ENCODE assay signal across 9 cellular contexts in the genomic region with DNA sequence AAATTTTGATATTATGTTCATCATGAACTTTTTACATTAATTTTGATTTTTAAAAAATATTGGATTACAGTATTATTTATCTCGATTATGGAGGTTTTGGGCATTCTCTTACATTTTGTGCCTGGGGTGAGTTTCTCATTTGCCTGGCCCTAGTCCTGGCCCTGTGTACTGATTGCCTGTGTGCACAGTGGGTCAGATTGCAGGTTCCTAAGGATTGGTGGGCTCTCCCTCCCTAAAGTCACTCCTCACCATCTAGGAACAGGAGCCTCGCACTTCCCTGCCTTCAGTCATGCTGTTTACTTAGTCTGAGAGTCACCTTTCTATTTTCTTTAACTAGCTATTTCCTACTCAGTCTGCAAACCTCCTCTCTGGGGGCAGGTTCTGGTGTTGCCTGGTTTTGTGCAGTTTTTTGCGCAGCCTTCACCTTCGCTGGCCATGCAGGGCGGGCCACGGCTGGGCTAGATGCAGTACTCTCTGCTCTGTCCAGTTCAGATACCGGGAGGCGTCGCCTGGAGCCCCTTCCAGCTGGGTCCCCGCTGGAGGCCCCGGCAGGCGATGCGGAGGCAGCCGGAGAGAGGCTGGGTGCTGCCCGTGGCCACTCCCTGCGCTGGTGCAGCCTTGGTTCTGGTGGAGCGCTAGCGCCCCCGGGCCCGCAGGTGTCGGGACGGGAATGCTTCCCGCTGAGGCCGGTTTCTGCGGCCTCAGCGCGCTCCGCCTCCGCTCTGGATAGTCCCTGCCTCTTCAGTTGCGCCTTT. TPM values are rescaled to one million over a fixed set of nuclear protein-coding genes. Genes with fewer than 3 reads are reported as not detected.
DNase-seq lines count a peak whose midpoint lies in the region; ATAC-seq, FAIRE-seq and TF ChIP-seq lines count a peak whose summit lies in the region.
"Had no signal": no experiment of that assay in that cellular context is flagged by ENCODE, and none has a peak within 500 bp of the region (broad histone marks: within the 10 kb centered on the region; RNA-seq: fewer than 3 reads in every experiment).

No MANE protein-coding gene starts in this region.

- TF ChIP-seq EP300 in A549 (IDR thresholded peaks at IDR 0.05), result no peak

- H3K9me3 ChIP-seq in A549, result no peaks in the 10 kb centered on the region
- no peaks in the 10 kb centered on the region for H3K9me3 ChIP-seq in tibial artery

- H3K27ac ChIP-seq in A549, result peak overlapping the region in 1 of 2 experiments; percentile 66; a peak in 2 of 6 replicates
- H3K27ac ChIP-seq in tibial artery, result no peak overlapping the region

- no peaks in the 10 kb centered on the region for H3K9me3 Mint-ChIP-seq in activated T-cell treated with anti-CD3 and anti-CD28 coated beads, Interleukin-2, amount 50 U/mL, for 24 hours
- H3K9me3 Mint-ChIP-seq in neural crest cell, result no peaks in the 10 kb centered on the region

- intact Hi-C loops in tibial artery (cut with DNase I; ENCODE audit: low total_unique reads), result no loop called here

- ATAC-seq in A549 (peak; percentile 100), GM18502 (IDR thresholded peaks at IDR 0.05; ENCODE audit: poor library complexity, unreplicated experiment) (peak; percentile 55)

- H3K27me3 Mint-ChIP-seq in activated T-cell treated with anti-CD3 and anti-CD28 coated beads, Interleukin-2, amount 50 U/mL, for 24 hours, result peaks cover 83% of the 10 kb centered on the region
- H3K27me3 Mint-ChIP-seq in neural crest cell (ENCODE audit: low read depth), result peaks cover 76% of the 10 kb centered on the region

- no peak for FAIRE-seq in A549 (lab: Jason Lieb, UNC)

- H3K4me1 ChIP-seq in A549 (peaks cover 6% of the 10 kb centered on the region; the same call in 1 of the 3 replicates), tibial artery (peaks cover 0 to 9% (median 3%) of the 10 kb centered on the region in 4 donors)

- TF ChIP-seq RAD21 in A549 (conservative IDR thresholded peaks at IDR 0.05 in 1 of 2, IDR thresholded peaks at IDR 0.05 in 1 of 2), result peak; percentile 54 to 80

- H3K4me2 ChIP-seq in A549, result peak overlapping the region; percentile 80

- no peaks in the 10 kb centered on the region for H3K36me3 Mint-ChIP-seq in activated T-cell treated with anti-CD3 and anti-CD28 coated beads, Interleukin-2, amount 50 U/mL, for 24 hours (ENCODE audit: low read depth)
- H3K36me3 Mint-ChIP-seq in neural crest cell (ENCODE audit: low read depth), result no peaks in the 10 kb centered on the region

- no peaks in the 10 kb centered on the region for H3K36me3 ChIP-seq in tibial artery

- H3K4me3 ChIP-seq in A549 (peak overlapping the region; percentile 39), fibroblast of mammary gland (ENCODE audit: control insufficient read depth, low read depth, low read length) (no peak overlapping the region), tibial artery (peak overlapping the region; percentile 27 to 37)

- H3K4me3 Mint-ChIP-seq in activated T-cell treated with anti-CD3 and anti-CD28 coated beads, Interleukin-2, amount 50 U/mL, for 24 hours, result peak overlapping the region; percentile 45
- peak overlapping the region; percentile 66 for H3K4me3 Mint-ChIP-seq in neural crest cell

- TF ChIP-seq POLR2A in A549 (IDR thresholded peaks at IDR 0.05; ENCODE audit: low read length), result peak; percentile 17; the same call in 1 of the 2 replicates

- POLR2A ChIA-PET in A549 (lab: Yijun Ruan, JAX), result no interaction called here

- TF ChIP-seq CTCF in A549 (IDR thresholded peaks at IDR 0.05), result peak; percentile 63
- peak; percentile 25 for TF ChIP-seq CTCF in fibroblast of mammary gland (conservative IDR thresholded peaks at IDR 0.05; ENCODE audit: control insufficient read depth, insufficient read depth, low read depth, low read length)
- TF ChIP-seq CTCF in neural crest cell (conservative IDR thresholded peaks at IDR 0.05), result peak; percentile 63
- TF ChIP-seq CTCF in tibial artery (IDR thresholded peaks at IDR 0.05), result peak in 1 of 2 experiments; percentile 45

- DNase-seq in A549 (ENCODE audit: low read depth in 1 of 2, low spot score in 1 of 2), result peak; percentile 58 to 73
- DNase-seq in NCI-H2196 (lab: John Stamatoyannopoulos, UW; ENCODE audit: unreplicated experiment), result peak; percentile 77
- DNase-seq in activated T-cell treated with anti-CD3 and anti-CD28 coated beads, Interleukin-2, amount 50 U/mL, for 24 hours, result peak; percentile 57
- DNase-seq in fibroblast of mammary gland (ENCODE audit: low read depth), result peak; percentile 34
- DNase-seq in neural crest cell (ENCODE audit: low read depth, low spot score), result peak; percentile 36
- peak; percentile 49 to 73 for DNase-seq in tibial artery
- DNase-seq in GM19238 (ENCODE audit: insufficient read length, low spot score), result no peak

- WGBS in A549 (ENCODE audit: missing lambda C conversion rate), result 8% methylated on average over 19 of the region's 30 CpGs

- H3K27ac Mint-ChIP-seq in activated T-cell treated with anti-CD3 and anti-CD28 coated beads, Interleukin-2, amount 50 U/mL, for 24 hours, result no peak overlapping the region
- no peak overlapping the region for H3K27ac Mint-ChIP-seq in neural crest cell (ENCODE audit: unreplicated experiment)

- peaks cover 4% of the 10 kb centered on the region for H3K4me1 Mint-ChIP-seq in activated T-cell treated with anti-CD3 and anti-CD28 coated beads, Interleukin-2, amount 50 U/mL, for 24 hours (ENCODE audit: low read depth)
- peaks cover 14% of the 10 kb centered on the region for H3K4me1 Mint-ChIP-seq in neural crest cell

- CTCF ChIA-PET in A549 (lab: Yijun Ruan, JAX), result interaction anchor here (0.7 to 3.5 kb wide), 6 partner anchors 9 to 44 kb away, joined by 3 to 20 read pairs (median 4); no protein-coding TSS in a partner anchor

- H3K27me3 ChIP-seq in tibial artery, result peaks cover 0 to 34% of the 10 kb centered on the region in 2 donors

TF ChIP-seq in A549, 52 proteins besides CTCF, POLR2A, EP300 and RAD21:
- TF ChIP-seq SMC3 (IDR thresholded peaks at IDR 0.05) (peak; percentile 53), MAFK (IDR thresholded peaks at IDR 0.05; ENCODE audit: partially characterized antibody) (peak; percentile 22)
- TF ChIP-seq, protein P1, sequence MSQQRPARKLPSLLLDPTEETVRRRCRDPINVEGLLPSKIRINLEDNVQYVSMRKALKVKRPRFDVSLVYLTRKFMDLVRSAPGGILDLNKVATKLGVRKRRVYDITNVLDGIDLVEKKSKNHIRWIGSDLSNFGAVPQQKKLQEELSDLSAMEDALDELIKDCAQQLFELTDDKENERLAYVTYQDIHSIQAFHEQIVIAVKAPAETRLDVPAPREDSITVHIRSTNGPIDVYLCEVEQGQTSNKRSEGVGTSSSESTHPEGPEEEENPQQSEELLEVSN (IDR thresholded peaks at IDR 0.05; ENCODE audit: borderline replicate concordance, low read depth), result no peak

RNA-seq across cellular contexts. Expression of a gene that starts 23.3 kb away (rescaled TPM):
- polyA plus RNA-seq in A549 (2011; rRNA removed) (not detected in 2 replicates), A549 (2017; fragmentation: RNase III; extraction: RNeasy Plus Mini Kit Qiagen cat#74134 plus additional on column Dnase treatment) (not detected in 3 replicates)
- polyA plus RNA-seq in A549 (2012; cell fraction: cytosol; rRNA removed), result not detected in 2 replicates
- not detected in 2 replicates for polyA plus RNA-seq in A549 (2012; cell fraction: nucleus; rRNA removed)
- not detected in 2 replicates for polyA minus RNA-seq in A549 (2011; rRNA and poly(A)+ RNA removed)
- not detected in 2 replicates for total RNA-seq in neural crest cell
- total RNA-seq: lower leg skin had no signal
